ENCODE assay signal across 1 cellular context in the genomic region with DNA sequence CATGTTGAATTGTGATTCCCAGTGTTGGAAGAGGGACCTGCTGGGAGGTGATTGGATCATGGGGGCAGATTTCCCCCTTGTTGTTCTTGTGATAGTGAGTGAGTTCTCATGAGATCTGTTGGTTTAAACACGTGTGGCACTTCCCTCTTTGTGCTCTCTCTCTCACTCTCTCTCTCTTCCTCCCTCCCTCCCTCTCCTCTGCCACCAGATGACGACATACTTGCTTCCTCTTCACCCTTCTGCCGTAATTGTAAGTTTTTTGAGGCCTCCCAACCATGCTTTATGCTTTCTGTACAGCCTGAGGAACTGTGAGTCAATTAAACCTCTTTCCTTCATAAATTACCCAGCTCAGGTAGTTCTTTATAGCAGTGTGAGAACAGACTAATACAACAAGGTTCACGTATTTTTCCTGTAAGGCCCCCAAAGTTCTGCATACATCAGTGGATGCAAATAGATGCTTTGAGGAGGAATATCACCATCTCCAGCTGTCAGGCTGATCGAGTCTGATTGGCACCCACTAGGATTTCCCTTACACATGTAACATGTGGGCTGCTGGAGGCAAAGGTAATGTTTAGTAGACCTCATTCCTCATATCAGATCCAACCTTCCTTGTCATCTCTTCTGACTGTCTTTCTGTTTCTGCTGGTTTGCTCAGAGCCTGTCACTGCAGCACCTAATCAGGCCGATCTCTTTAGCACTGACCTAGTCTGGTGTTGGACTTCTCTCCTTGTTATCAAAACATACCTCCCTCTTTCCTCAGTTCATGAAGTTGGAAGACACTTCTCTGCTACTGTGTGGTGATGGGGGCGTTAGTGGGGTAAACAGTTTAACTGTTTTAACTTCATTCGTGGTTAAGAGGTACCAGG.
TF ChIP-seq lines count a peak whose summit lies in the region.

No MANE protein-coding gene starts in this region.

TF ChIP-seq in IMR-90, 13 proteins besides CTCF, POLR2A, EP300 and RAD21:
- TF ChIP-seq RFX5 (IDR thresholded peaks at IDR 0.05; ENCODE audit: low read depth, low read length) = no peak
- no peak for TF ChIP-seq FOS (IDR thresholded peaks at IDR 0.05; ENCODE audit: low read depth, low read length)
- TF ChIP-seq RCOR1 (IDR thresholded peaks at IDR 0.05; ENCODE audit: insufficient replicate concordance, low read length) = no peak
- no peak for TF ChIP-seq CEBPB (IDR thresholded peaks at IDR 0.05; ENCODE audit: low read depth, low read length)
- no peak for TF ChIP-seq NFE2L2 (IDR thresholded peaks at IDR 0.05; ENCODE audit: low read depth, low read length)
- no peak for TF ChIP-seq USF2 (IDR thresholded peaks at IDR 0.05; ENCODE audit: low read depth, low read length)
- no peak for TF ChIP-seq SMC3 (IDR thresholded peaks at IDR 0.05; ENCODE audit: low read depth, low read length)
- TF ChIP-seq MAZ (IDR thresholded peaks at IDR 0.05; ENCODE audit: borderline replicate concordance, low read depth, low read length) = no peak
- no peak for TF ChIP-seq BHLHE40 (IDR thresholded peaks at IDR 0.05; ENCODE audit: low read depth, low read length)
- TF ChIP-seq, protein P1, sequence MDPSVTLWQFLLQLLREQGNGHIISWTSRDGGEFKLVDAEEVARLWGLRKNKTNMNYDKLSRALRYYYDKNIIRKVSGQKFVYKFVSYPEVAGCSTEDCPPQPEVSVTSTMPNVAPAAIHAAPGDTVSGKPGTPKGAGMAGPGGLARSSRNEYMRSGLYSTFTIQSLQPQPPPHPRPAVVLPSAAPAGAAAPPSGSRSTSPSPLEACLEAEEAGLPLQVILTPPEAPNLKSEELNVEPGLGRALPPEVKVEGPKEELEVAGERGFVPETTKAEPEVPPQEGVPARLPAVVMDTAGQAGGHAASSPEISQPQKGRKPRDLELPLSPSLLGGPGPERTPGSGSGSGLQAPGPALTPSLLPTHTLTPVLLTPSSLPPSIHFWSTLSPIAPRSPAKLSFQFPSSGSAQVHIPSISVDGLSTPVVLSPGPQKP (IDR thresholded peaks at IDR 0.05; ENCODE audit: borderline replicate concordance, low read depth, low read length) = no peak
- TF ChIP-seq MAFK (IDR thresholded peaks at IDR 0.05; ENCODE audit: low read depth, low read length) = no peak
- no peak for TF ChIP-seq MXI1 (IDR thresholded peaks at IDR 0.05; ENCODE audit: borderline replicate concordance, low read depth, low read length)
- no peak for TF ChIP-seq CHD1 (IDR thresholded peaks at IDR 0.05; ENCODE audit: low read depth, low read length)
